In genomic region chr9:131590907-131591844, GRCh38 we compare ENCODE assay signal across 8 cellular contexts. TPM values are rescaled to one million over a fixed set of nuclear protein-coding genes. Genes with fewer than 3 reads are reported as not detected.
DNase-seq lines count a peak whose midpoint lies in the region; ATAC-seq and TF ChIP-seq lines count a peak whose summit lies in the region.

No MANE protein-coding gene starts in this region.

- H3K4me3 ChIP-seq in choroid plexus epithelial cell (ENCODE audit: low read depth, low read length) (no peak overlapping the region), liver (ENCODE audit: low read depth in 1 of 3, low read length in 3 of 3) (no peak overlapping the region)

- peaks cover 0 to 1% (median 0%) of the 10 kb centered on the region in 3 donors for H3K27me3 Mint-ChIP-seq in CD14-positive monocyte (ENCODE audit: low read depth in 3 of 3)
- no peaks in the 10 kb centered on the region for H3K27me3 Mint-ChIP-seq in activated CD4-positive, alpha-beta T cell treated with anti-CD3 and anti-CD28 coated beads, Interleukin-2, amount 10 ng/mL, durations not matched to agents 7 days and 5 days

- peak; percentile 87 for TF ChIP-seq CTCF in CD14-positive monocyte (IDR thresholded peaks at IDR 0.05)
- peak; percentile 94 for TF ChIP-seq CTCF in choroid plexus epithelial cell (conservative IDR thresholded peaks at IDR 0.05; ENCODE audit: low read depth, low read length)
- TF ChIP-seq CTCF in liver (IDR thresholded peaks at IDR 0.05; ENCODE audit: low read depth, low read length, missing input control), result peak; percentile 88

- no peaks in the 10 kb centered on the region for H3K4me1 ChIP-seq in liver (ENCODE audit: control insufficient read depth in 4 of 4, insufficient read depth in 4 of 4, low read length in 3 of 4)

- no peaks in the 10 kb centered on the region for H3K9me3 ChIP-seq in liver (ENCODE audit: control insufficient read depth in 4 of 4, low read length in 3 of 4)

- H3K9me3 Mint-ChIP-seq in CD14-positive monocyte, result no peaks in the 10 kb centered on the region
- no peaks in the 10 kb centered on the region for H3K9me3 Mint-ChIP-seq in activated CD4-positive, alpha-beta T cell treated with anti-CD3 and anti-CD28 coated beads, Interleukin-2, amount 10 ng/mL, durations not matched to agents 7 days and 5 days

- no peaks in the 10 kb centered on the region for H3K27me3 ChIP-seq in liver (ENCODE audit: control insufficient read depth in 4 of 4, insufficient read depth in 4 of 4, low read length in 3 of 4)

- H3K4me3 Mint-ChIP-seq in CD14-positive monocyte, result peak overlapping the region; percentile 27 to 51
- H3K4me3 Mint-ChIP-seq in activated CD4-positive, alpha-beta T cell treated with anti-CD3 and anti-CD28 coated beads, Interleukin-2, amount 10 ng/mL, durations not matched to agents 7 days and 5 days, result no peak overlapping the region

- ATAC-seq in HG02973 (IDR thresholded peaks at IDR 0.05; ENCODE audit: unreplicated experiment), result no peak

- H3K27ac ChIP-seq in liver (ENCODE audit: low read depth in 1 of 2, low read length in 2 of 2), result no peak overlapping the region

- peak overlapping the region in 5 of 7 donors; percentile 74 to 93 (median 84) for H3K27ac Mint-ChIP-seq in CD14-positive monocyte
- H3K27ac Mint-ChIP-seq in activated CD4-positive, alpha-beta T cell treated with anti-CD3 and anti-CD28 coated beads, Interleukin-2, amount 10 ng/mL, durations not matched to agents 7 days and 5 days, result peak overlapping the region; percentile 82

- no peak overlapping the region for H3K9ac ChIP-seq in liver (ENCODE audit: low read depth in 1 of 2, low read length in 2 of 2)

- 69% methylated on average over 21 of the region's 21 CpGs for WGBS in liver

- H3K4me1 Mint-ChIP-seq in CD14-positive monocyte, result peaks cover 53% of the 10 kb centered on the region
- H3K4me1 Mint-ChIP-seq in activated CD4-positive, alpha-beta T cell treated with anti-CD3 and anti-CD28 coated beads, Interleukin-2, amount 10 ng/mL, durations not matched to agents 7 days and 5 days, result peaks cover 42% of the 10 kb centered on the region

- peak; percentile 82 for DNase-seq in CD14-positive monocyte (ENCODE audit: low spot score)
- peak; percentile 79 for DNase-seq in HEK293T (ENCODE audit: extremely low spot score)
- peak; percentile 63 to 81 for DNase-seq in NCI-H524 (lab: John Stamatoyannopoulos, UW)
- peak; percentile 81 for DNase-seq in activated CD4-positive, alpha-beta T cell treated with anti-CD3 and anti-CD28 coated beads, Interleukin-2, amount 10 ng/mL, durations not matched to agents 7 days and 5 days
- DNase-seq in choroid plexus epithelial cell (ENCODE audit: low read depth), result peak; percentile 86
- peak; percentile 56 to 76 (median 69) for DNase-seq in stimulated activated CD4-positive, alpha-beta T cell treated with anti-CD3 and anti-CD28 coated beads, TNF-alpha, amount 100 ng/mL, for 24 hours (ENCODE audit: low read depth in 3 of 3)

- intact Hi-C loops in CD14-positive monocyte (cut with micrococcal nuclease), result loop anchor here (2.0 to 5.0 kb wide), 2 partner anchors 148 to 151 kb away; partner anchors contain the start of gene RAPGEF1 (in 1 of the 2)

- peaks cover 3 to 33% (median 13%) of the 10 kb centered on the region in 4 donors for H3K36me3 ChIP-seq in liver (ENCODE audit: control insufficient read depth in 4 of 4, insufficient read depth in 3 of 4, low read depth in 1 of 4, low read length in 3 of 4)

- H3K36me3 Mint-ChIP-seq in CD14-positive monocyte, result peaks cover 78 to 94% of the 10 kb centered on the region in 2 donors
- peaks cover 20% of the 10 kb centered on the region for H3K36me3 Mint-ChIP-seq in activated CD4-positive, alpha-beta T cell treated with anti-CD3 and anti-CD28 coated beads, Interleukin-2, amount 10 ng/mL, durations not matched to agents 7 days and 5 days (ENCODE audit: low read depth)

- POLR2A ChIA-PET in HEK293T (lab: Yijun Ruan, JAX), result interaction anchor here (1.2 kb wide), 1 partner anchor 148 kb away, joined by 4 read pairs; no protein-coding TSS in a partner anchor
- POLR2A ChIA-PET in activated CD4-positive, alpha-beta T cell treated with anti-CD3 and anti-CD28 coated beads, Interleukin-2, amount 10 ng/mL, durations not matched to agents 7 days and 5 days (lab: Charles Lee), result no interaction called here

- CTCF ChIA-PET in HEK293T (lab: Yijun Ruan, JAX), result interaction anchor here (0.7 to 1.4 kb wide), 6 partner anchors 18 to 155 kb away, joined by 3 to 7 read pairs (median 5); no protein-coding TSS in a partner anchor
- CTCF ChIA-PET in activated CD4-positive, alpha-beta T cell treated with anti-CD3 and anti-CD28 coated beads, Interleukin-2, amount 10 ng/mL, durations not matched to agents 7 days and 5 days (lab: Charles Lee), result interaction anchor here (0.5 to 4.2 kb wide), 22 partner anchors 9 to 453 kb away, joined by 3 to 62 read pairs (median 4); partner anchors contain the start of gene RAPGEF1

- peak; percentile 97 to 99 for TF ChIP-seq RAD21 in liver (IDR thresholded peaks at IDR 0.05)

TF ChIP-seq in HEK293T, 16 proteins besides CTCF, POLR2A, EP300 and RAD21:
- TF ChIP-seq SP1 (IDR thresholded peaks at IDR 0.05) (no peak), ELF4 (IDR thresholded peaks at IDR 0.05) (no peak), CTBP1 (IDR thresholded peaks at IDR 0.05; ENCODE audit: borderline replicate concordance) (no peak), L3MBTL2 (conservative IDR thresholded peaks at IDR 0.05) (no peak), BHLHE40 (IDR thresholded peaks at IDR 0.05; ENCODE audit: borderline replicate concordance) (no peak), FOXK2 (IDR thresholded peaks at IDR 0.05) (no peak), LEF1 (IDR thresholded peaks at IDR 0.05; ENCODE audit: borderline replicate concordance) (no peak), FOXA1 (IDR thresholded peaks at IDR 0.05) (no peak), ZNF384 (IDR thresholded peaks at IDR 0.05) (no peak), HDGF (IDR thresholded peaks at IDR 0.05; ENCODE audit: borderline replicate concordance) (no peak)
- TF ChIP-seq, protein P1, sequence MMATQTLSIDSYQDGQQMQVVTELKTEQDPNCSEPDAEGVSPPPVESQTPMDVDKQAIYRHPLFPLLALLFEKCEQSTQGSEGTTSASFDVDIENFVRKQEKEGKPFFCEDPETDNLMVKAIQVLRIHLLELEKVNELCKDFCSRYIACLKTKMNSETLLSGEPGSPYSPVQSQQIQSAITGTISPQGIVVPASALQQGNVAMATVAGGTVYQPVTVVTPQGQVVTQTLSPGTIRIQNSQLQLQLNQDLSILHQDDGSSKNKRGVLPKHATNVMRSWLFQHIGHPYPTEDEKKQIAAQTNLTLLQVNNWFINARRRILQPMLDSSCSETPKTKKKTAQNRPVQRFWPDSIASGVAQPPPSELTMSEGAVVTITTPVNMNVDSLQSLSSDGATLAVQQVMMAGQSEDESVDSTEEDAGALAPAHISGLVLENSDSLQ (IDR thresholded peaks at IDR 0.05), result no peak

TF ChIP-seq in liver, 16 proteins besides CTCF, POLR2A, EP300 and RAD21:
- TF ChIP-seq TAF1 (conservative IDR thresholded peaks at IDR 0.05), result no peak
- TF ChIP-seq HNF4A (conservative IDR thresholded peaks at IDR 0.05), result peak in 1 of 2 donors; percentile 29

RNA-seq across cellular contexts. Expression of gene PRRT1B, which starts 45.9 kb away (rescaled TPM):
- polyA plus RNA-seq in CD14-positive monocyte (not detected), liver (1 to 10 TPM in 1 of 2 donors, under 1 TPM in 1; 0.15 to 1.4 TPM)
- total RNA-seq in activated CD4-positive, alpha-beta T cell treated with anti-CD3 and anti-CD28 coated beads, Interleukin-2, amount 10 ng/mL, durations not matched to agents 7 days and 5 days, result not detected
- total RNA-seq in liver, result 1 to 10 TPM; 1.3 to 1.9 TPM
